Comparison of ENCODE assay signal across 12 cellular contexts in the genomic region with DNA sequence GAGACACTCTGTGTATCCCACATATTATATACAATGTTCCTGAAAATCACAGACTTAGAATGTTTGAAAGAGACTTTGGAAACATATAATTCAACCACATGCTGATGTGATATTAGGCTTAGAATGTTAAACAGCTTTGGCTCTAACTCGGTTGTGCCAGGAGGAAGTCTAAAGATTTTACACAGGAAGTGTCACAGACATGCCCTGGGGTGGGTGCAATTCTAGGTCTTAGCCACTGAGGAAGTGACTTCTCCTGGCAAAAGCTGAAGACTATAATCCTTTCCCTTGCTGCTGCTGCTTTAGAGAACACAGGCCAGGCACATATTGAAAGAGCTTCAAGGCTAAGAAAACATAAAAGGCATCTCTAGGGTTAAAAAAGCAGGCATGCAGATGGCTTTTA.
DNase-seq lines count a peak whose midpoint lies in the region; ATAC-seq and TF ChIP-seq lines count a peak whose summit lies in the region.
"Had no signal": no experiment of that assay in that cellular context is flagged by ENCODE, and none has a peak within 500 bp of the region (broad histone marks: within the 10 kb centered on the region; RNA-seq: fewer than 3 reads in every experiment).

No MANE protein-coding gene starts in this region.

- DNase-seq in SIG-M5 treated with dmso at 0.1 percent for 504 hours (lab: John Stamatoyannopoulos, UW; ENCODE audit: unreplicated experiment) = peak; percentile 67
- DNase-seq in SIG-M5 (lab: John Stamatoyannopoulos, UW) = no peak
- DNase-seq in RWPE2 (ENCODE audit: low spot score) = no peak
- peak; percentile 32 for DNase-seq in stimulated activated CD8-positive, alpha-beta memory T cell treated with anti-CD3 and anti-CD28 coated beads, Interleukin-4, amount 100 ng/mL, for 48 hours
- no peak for DNase-seq in kidney glomerular epithelial cell (lab: John Stamatoyannopoulos, UW)
- DNase-seq in HPDE6-E6E7 (ENCODE audit: extremely low spot score) = no peak
- DNase-seq: Karpas-422 had no signal

- TF ChIP-seq CTCF in RWPE2 (IDR thresholded peaks at IDR 0.05; ENCODE audit: poor library complexity, severe bottlenecking) = no peak

- H3K9me3 Mint-ChIP-seq in activated naive CD4-positive, alpha-beta T cell treated with anti-CD3 and anti-CD28 coated beads, Interleukin-2, amount 50 U/mL, for 24 hours = no peaks in the 10 kb centered on the region
- H3K9me3 Mint-ChIP-seq: nephron had no signal

- H3K4me1 Mint-ChIP-seq in activated naive CD4-positive, alpha-beta T cell treated with anti-CD3 and anti-CD28 coated beads, Interleukin-2, amount 50 U/mL, for 24 hours = peaks cover 52% of the 10 kb centered on the region
- H3K4me1 Mint-ChIP-seq: nephron had no signal

- H3K4me3 Mint-ChIP-seq in activated naive CD4-positive, alpha-beta T cell treated with anti-CD3 and anti-CD28 coated beads, Interleukin-2, amount 50 U/mL, for 24 hours = peak overlapping the region; percentile 31
- H3K4me3 Mint-ChIP-seq: nephron had no signal

- peaks cover 7% of the 10 kb centered on the region for H3K4me1 ChIP-seq in RWPE2 (ENCODE audit: insufficient read depth, poor library complexity, severe bottlenecking)

- H3K27ac ChIP-seq in RWPE2 (ENCODE audit: poor library complexity, severe bottlenecking) = peak overlapping the region; percentile 42
- H3K27ac ChIP-seq: A549, tibial nerve had no signal

- no peaks in the 10 kb centered on the region for H3K27me3 ChIP-seq in RWPE2 (ENCODE audit: insufficient read depth, poor library complexity, severe bottlenecking)
- H3K27me3 ChIP-seq: tibial nerve had no signal

- H3K36me3 Mint-ChIP-seq in activated naive CD4-positive, alpha-beta T cell treated with anti-CD3 and anti-CD28 coated beads, Interleukin-2, amount 50 U/mL, for 24 hours = no peaks in the 10 kb centered on the region

- H3K9me3 ChIP-seq in RWPE2 (ENCODE audit: severe bottlenecking) = no peaks in the 10 kb centered on the region
- H3K9me3 ChIP-seq: A549, tibial nerve had no signal

- no peak overlapping the region for H3K4me3 ChIP-seq in RWPE2 (ENCODE audit: severe bottlenecking)
- H3K4me3 ChIP-seq: A549, tibial nerve had no signal

- H3K36me3 ChIP-seq in RWPE2 (ENCODE audit: low read depth) = no peaks in the 10 kb centered on the region
- H3K36me3 ChIP-seq: tibial nerve had no signal

- 0 out of 3 replicates have a peak, but pooled peaks have one; percentile 45 for ATAC-seq in RWPE2 (ENCODE audit: low read depth)
- no peak for ATAC-seq in HG02588 (IDR thresholded peaks at IDR 0.05; ENCODE audit: unreplicated experiment)
- ATAC-seq: A549 had no signal

- H3K27ac Mint-ChIP-seq in activated naive CD4-positive, alpha-beta T cell treated with anti-CD3 and anti-CD28 coated beads, Interleukin-2, amount 50 U/mL, for 24 hours = peak overlapping the region; percentile 79
- H3K27ac Mint-ChIP-seq: nephron had no signal

- H3K27me3 Mint-ChIP-seq in activated naive CD4-positive, alpha-beta T cell treated with anti-CD3 and anti-CD28 coated beads, Interleukin-2, amount 50 U/mL, for 24 hours = no peaks in the 10 kb centered on the region

Comparison
In these comparisons a context has a peak if more than half of its experiments do, and no peak if none do; other contexts are left out.
1. DNase-seq: peak in SIG-M5 treated with dmso at 0.1 percent for 504 hours (single experiment) and stimulated activated CD8-positive, alpha-beta memory T cell treated with anti-CD3 and anti-CD28 coated beads, Interleukin-4, amount 100 ng/mL, for 48 hours (single experiment); none in SIG-M5 (single experiment), RWPE2 (single experiment), kidney glomerular epithelial cell (single experiment) and HPDE6-E6E7 (single experiment).